ENCODE assay signal across 8 cellular contexts in the genomic region with DNA sequence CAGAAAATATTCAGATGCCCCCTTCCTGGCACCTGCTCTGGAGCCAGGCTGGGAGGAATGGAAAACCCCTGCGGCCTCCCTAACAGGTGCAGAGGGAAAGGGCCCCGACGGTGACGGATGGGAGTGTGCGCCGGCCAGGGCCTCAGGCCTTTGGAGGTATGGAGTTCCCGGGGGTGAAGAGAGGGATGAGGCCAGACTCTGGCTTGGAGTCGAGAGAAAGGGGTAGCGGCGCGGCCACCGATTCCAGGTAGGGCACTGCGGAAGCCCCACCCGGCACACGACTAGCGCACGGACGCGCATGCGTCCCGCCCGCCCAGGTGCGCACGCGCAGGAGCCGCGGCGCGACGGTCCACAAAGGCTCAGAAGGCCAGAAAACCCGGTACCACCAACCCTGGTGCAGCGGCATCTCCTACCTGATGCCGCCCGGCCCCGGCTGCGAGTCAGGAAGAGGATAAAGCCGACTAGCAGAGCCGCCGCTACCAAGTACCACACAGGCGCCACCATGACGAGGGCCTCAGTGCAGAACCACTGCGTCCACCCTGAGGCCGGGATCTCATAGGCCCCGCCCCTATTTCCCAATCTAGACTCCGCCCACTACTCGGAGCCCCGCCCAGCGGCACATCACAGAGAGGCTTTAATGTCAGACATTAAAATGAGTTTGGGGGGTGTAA. TPM values are rescaled to one million over a fixed set of nuclear protein-coding genes. Genes with fewer than 3 reads are reported as not detected.
A peak's percentile ranks its signal among the peaks of the same experiment; 100 is the strongest.
DNase-seq lines count a peak whose midpoint lies in the region; ATAC-seq and TF ChIP-seq lines count a peak whose summit lies in the region.

Gene DDRGK1, minus strand, starts transcription at position 559 of the 671 bp plus-strand sequence. Its CDS starts 55 bp downstream, at position 504.

- ATAC-seq in HG02678 (IDR thresholded peaks at IDR 0.05; ENCODE audit: unreplicated experiment) (peak; percentile 72), left cardiac atrium (peak; percentile 96)

- H3K9me3 ChIP-seq in prostate gland = no peaks in the 10 kb centered on the region

- peaks cover 10% of the 10 kb centered on the region for H3K4me1 ChIP-seq in prostate gland (replicated peaks)

- H3K36me3 ChIP-seq in prostate gland = peaks cover 9 to 11% of the 10 kb centered on the region in 2 donors

- H3K4me3 ChIP-seq in GM12865 (ENCODE audit: low read depth, low read length) (peak within 1 kb of the TSS; percentile 73), prostate gland (peak within 1 kb of the TSS; percentile 70 to 78)

- DNase-seq in GM12865 (ENCODE audit: low read depth) (peak; percentile 89), NCI-H1417 (lab: John Stamatoyannopoulos, UW) (peak; percentile 94 to 98 (median 97)), amniotic epithelial cell (ENCODE audit: low read depth) (peak; percentile 65), left cardiac atrium (peak; percentile 89), prostate gland (ENCODE audit: low spot score) (peak; percentile 85), ureter (ENCODE audit: low spot score) (peak; percentile 92)

- H3K27ac ChIP-seq in prostate gland = peak within 1 kb of the TSS; percentile 78 to 90

- TF ChIP-seq CTCF in GM12865 (IDR thresholded peaks at IDR 0.05; ENCODE audit: insufficient read depth, low read depth, low read length, missing control alignments) (no peak), prostate gland (IDR thresholded peaks at IDR 0.05) (no peak)

- no peaks in the 10 kb centered on the region for H3K27me3 ChIP-seq in prostate gland (replicated peaks; ENCODE audit: insufficient read depth)

- intact Hi-C loops in T-helper 1 cell treated with Interleukin-12 subunit alpha and Interleukin-12 subunit beta and Interleukin-4 antibody, amounts not matched to agents 30 ng/mL and 1 ng/mL, for 36 hours (cut with micrococcal nuclease) = loop anchor here (1.0 to 10.0 kb wide), 8 partner anchors 31 to 699 kb away; partner anchors contain the start of genes ATRN, LZTS3 and ZNF343
- intact Hi-C loops in left cardiac atrium (cut with DNase I) = no loop called here
- intact Hi-C loops in prostate gland (cut with DNase I) = no loop called here

- under 1% methylated on average over 44 of the region's 48 CpGs for WGBS in prostate gland

- TF ChIP-seq POLR2A in prostate gland (IDR thresholded peaks at IDR 0.05) = peak; percentile 67

RNA-seq across cellular contexts. Expression of gene DDRGK1, which starts in this region (rescaled TPM):
- total RNA-seq in T-helper 1 cell treated with Interleukin-12 subunit alpha and Interleukin-12 subunit beta and Interleukin-4 antibody, amounts not matched to agents 30 ng/mL and 1 ng/mL, for 36 hours = 54.0 and 55.2 TPM in 2 replicates
- total RNA-seq in left cardiac atrium = 10 to 100 TPM; 39.3 to 44.8 TPM
- 100 to 1,000 TPM in 1 of 2 donors, 10 to 100 TPM in 1; 87.5 to 126 TPM for total RNA-seq in prostate gland
- 62.9 TPM for total RNA-seq in ureter

Comparison
In these comparisons a context has a peak if more than half of its experiments do, and no peak if none do; other contexts are left out.
1. Peak in every context shown above with its lines: DNase-seq, ATAC-seq, H3K4me3 ChIP-seq and H3K27ac ChIP-seq.